ENCODE assay signal across 1 cellular context in genomic region chr11:112231952-112232351, GRCh38.
TF ChIP-seq lines count a peak whose summit lies in the region.

No MANE protein-coding gene starts in this region.

TF ChIP-seq in HepG2, 621 proteins besides CTCF, POLR2A, EP300 and RAD21 (continues in another document):
- TF ChIP-seq SIX1 (CRISPR knock-in tag; IDR thresholded peaks at IDR 0.05; ENCODE audit: borderline replicate concordance) (no peak), MZF1 (CRISPR knock-in tag; IDR thresholded peaks at IDR 0.05; ENCODE audit: borderline replicate concordance) (no peak), NCOA5 (CRISPR knock-in tag; IDR thresholded peaks at IDR 0.05) (no peak), ZNF776 (CRISPR knock-in tag; IDR thresholded peaks at IDR 0.05) (no peak), HOXA3 (CRISPR knock-in tag; IDR thresholded peaks at IDR 0.05) (peak; percentile 17; the same call in 1 of the 2 replicates), ARID5B (CRISPR knock-in tag; IDR thresholded peaks at IDR 0.05) (peak; percentile 66), ETV6 (CRISPR knock-in tag; conservative IDR thresholded peaks at IDR 0.05) (no peak), ZNF703 (CRISPR knock-in tag; IDR thresholded peaks at IDR 0.05; ENCODE audit: borderline replicate concordance) (no peak), ZUFSP (CRISPR knock-in tag; IDR thresholded peaks at IDR 0.05; ENCODE audit: borderline replicate concordance) (no peak), TSC22D2 (CRISPR knock-in tag; IDR thresholded peaks at IDR 0.05; ENCODE audit: borderline replicate concordance) (no peak), RARA (CRISPR knock-in tag; IDR thresholded peaks at IDR 0.05) (peak; percentile 62), ZBTB44 (CRISPR knock-in tag; IDR thresholded peaks at IDR 0.05) (no peak), TGIF2 (CRISPR knock-in tag; IDR thresholded peaks at IDR 0.05) (no peak), REXO4 (CRISPR knock-in tag; IDR thresholded peaks at IDR 0.05; ENCODE audit: borderline replicate concordance) (no peak), FOXP4 (CRISPR knock-in tag; IDR thresholded peaks at IDR 0.05) (peak; percentile 33), HNRNPK (IDR thresholded peaks at IDR 0.05; ENCODE audit: low read depth, low read length, poor library complexity, severe bottlenecking) (peak; percentile 83), LRRFIP1 (CRISPR knock-in tag; conservative IDR thresholded peaks at IDR 0.05) (no peak), SOX13 (IDR thresholded peaks at IDR 0.05) (no peak), SOX13 (CRISPR knock-in tag; conservative IDR thresholded peaks at IDR 0.05 in 1 of 2, IDR thresholded peaks at IDR 0.05 in 1 of 2) (peak in 1 of 2 experiments; percentile 72; a peak in 2 of 4 replicates), ZFP90 (CRISPR knock-in tag; IDR thresholded peaks at IDR 0.05; ENCODE audit: borderline replicate concordance) (peak; percentile 100), TCF12 (IDR thresholded peaks at IDR 0.05) (no peak), TCF12 (CRISPR knock-in tag; IDR thresholded peaks at IDR 0.05) (no peak), NFIB (CRISPR knock-in tag; IDR thresholded peaks at IDR 0.05; ENCODE audit: borderline replicate concordance) (no peak), RXRB (CRISPR knock-in tag; IDR thresholded peaks at IDR 0.05; ENCODE audit: borderline replicate concordance) (peak; percentile 30; the same call in 1 of the 2 replicates), ZNF160 (CRISPR knock-in tag; IDR thresholded peaks at IDR 0.05) (no peak), SMARCE1 (IDR thresholded peaks at IDR 0.05; ENCODE audit: borderline replicate concordance) (no peak), TBP (CRISPR knock-in tag; IDR thresholded peaks at IDR 0.05) (no peak), RBFOX2 (IDR thresholded peaks at IDR 0.05; ENCODE audit: low read depth, low read length) (no peak), TRIM22 (IDR thresholded peaks at IDR 0.05) (no peak), SAFB2 (CRISPR knock-in tag; IDR thresholded peaks at IDR 0.05; ENCODE audit: borderline replicate concordance, low read depth) (no peak), PAXIP1 (CRISPR knock-in tag; conservative IDR thresholded peaks at IDR 0.05) (peak; percentile 81), ZNF615 (CRISPR knock-in tag; IDR thresholded peaks at IDR 0.05; ENCODE audit: borderline replicate concordance) (no peak), SNAPC5 (CRISPR knock-in tag; IDR thresholded peaks at IDR 0.05; ENCODE audit: borderline replicate concordance) (no peak), STAT5B (CRISPR knock-in tag; IDR thresholded peaks at IDR 0.05) (no peak), NCOR1 (IDR thresholded peaks at IDR 0.05; ENCODE audit: borderline replicate concordance, low read length) (peak; percentile 30; the same call in 1 of the 2 replicates), SP5 (CRISPR knock-in tag; IDR thresholded peaks at IDR 0.05; ENCODE audit: borderline replicate concordance, low read depth) (no peak), POGK (CRISPR knock-in tag; conservative IDR thresholded peaks at IDR 0.05) (no peak), SOX5 (CRISPR knock-in tag; IDR thresholded peaks at IDR 0.05; ENCODE audit: borderline replicate concordance) (peak; percentile 42; the same call in 1 of the 2 replicates), MAFF (IDR thresholded peaks at IDR 0.05; ENCODE audit: low read depth, low read length) (no peak)
